Comparison of ENCODE assay signal across 1 cellular context in the genomic region with DNA sequence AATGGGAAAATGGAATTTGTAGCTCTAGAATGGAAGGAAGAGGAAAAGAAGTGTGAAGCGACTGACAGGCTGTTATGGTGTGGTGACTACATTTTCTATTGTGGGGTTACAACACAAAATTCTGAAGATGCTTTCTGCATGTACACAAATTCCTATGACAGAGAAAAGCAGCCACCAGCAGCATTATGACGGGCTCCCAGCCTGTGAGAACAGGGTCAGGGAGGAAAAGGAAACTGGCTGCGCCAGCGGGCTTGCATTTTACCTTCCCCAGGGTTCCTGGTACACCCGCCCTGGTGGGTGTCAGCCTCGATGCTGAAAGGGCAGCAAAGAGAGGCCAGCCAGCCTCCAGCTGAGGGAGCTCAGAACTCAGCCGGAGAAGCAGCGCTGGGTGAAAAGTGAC.
TF ChIP-seq lines count a peak whose summit lies in the region.

No MANE protein-coding gene starts in this region.

TF ChIP-seq in GM23338, 12 proteins besides CTCF, POLR2A, EP300 and RAD21 (continued from another document):
- no peak for TF ChIP-seq ZNF462 (CRISPR knock-in tag; IDR thresholded peaks at IDR 0.05)
- no peak for TF ChIP-seq JUNB (IDR thresholded peaks at IDR 0.05; ENCODE audit: unreplicated experiment)
- TF ChIP-seq ZNF331 (CRISPR knock-in tag; IDR thresholded peaks at IDR 0.05; ENCODE audit: low read depth), result no peak
- no peak for TF ChIP-seq EZH2 (IDR thresholded peaks at IDR 0.05; ENCODE audit: low read depth, unreplicated experiment)
- no peak for TF ChIP-seq EZH2phosphoT487 (IDR thresholded peaks at IDR 0.05; ENCODE audit: unreplicated experiment)
- TF ChIP-seq, protein P1, sequence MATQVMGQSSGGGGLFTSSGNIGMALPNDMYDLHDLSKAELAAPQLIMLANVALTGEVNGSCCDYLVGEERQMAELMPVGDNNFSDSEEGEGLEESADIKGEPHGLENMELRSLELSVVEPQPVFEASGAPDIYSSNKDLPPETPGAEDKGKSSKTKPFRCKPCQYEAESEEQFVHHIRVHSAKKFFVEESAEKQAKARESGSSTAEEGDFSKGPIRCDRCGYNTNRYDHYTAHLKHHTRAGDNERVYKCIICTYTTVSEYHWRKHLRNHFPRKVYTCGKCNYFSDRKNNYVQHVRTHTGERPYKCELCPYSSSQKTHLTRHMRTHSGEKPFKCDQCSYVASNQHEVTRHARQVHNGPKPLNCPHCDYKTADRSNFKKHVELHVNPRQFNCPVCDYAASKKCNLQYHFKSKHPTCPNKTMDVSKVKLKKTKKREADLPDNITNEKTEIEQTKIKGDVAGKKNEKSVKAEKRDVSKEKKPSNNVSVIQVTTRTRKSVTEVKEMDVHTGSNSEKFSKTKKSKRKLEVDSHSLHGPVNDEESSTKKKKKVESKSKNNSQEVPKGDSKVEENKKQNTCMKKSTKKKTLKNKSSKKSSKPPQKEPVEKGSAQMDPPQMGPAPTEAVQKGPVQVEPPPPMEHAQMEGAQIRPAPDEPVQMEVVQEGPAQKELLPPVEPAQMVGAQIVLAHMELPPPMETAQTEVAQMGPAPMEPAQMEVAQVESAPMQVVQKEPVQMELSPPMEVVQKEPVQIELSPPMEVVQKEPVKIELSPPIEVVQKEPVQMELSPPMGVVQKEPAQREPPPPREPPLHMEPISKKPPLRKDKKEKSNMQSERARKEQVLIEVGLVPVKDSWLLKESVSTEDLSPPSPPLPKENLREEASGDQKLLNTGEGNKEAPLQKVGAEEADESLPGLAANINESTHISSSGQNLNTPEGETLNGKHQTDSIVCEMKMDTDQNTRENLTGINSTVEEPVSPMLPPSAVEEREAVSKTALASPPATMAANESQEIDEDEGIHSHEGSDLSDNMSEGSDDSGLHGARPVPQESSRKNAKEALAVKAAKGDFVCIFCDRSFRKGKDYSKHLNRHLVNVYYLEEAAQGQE (IDR thresholded peaks at IDR 0.05; ENCODE audit: unreplicated experiment), result no peak
- no peak for TF ChIP-seq CREB1 (CRISPR knock-in tag; IDR thresholded peaks at IDR 0.05; ENCODE audit: low read depth)
- no peak for TF ChIP-seq NANOG (IDR thresholded peaks at IDR 0.05; ENCODE audit: borderline replicate concordance)
